Comparison of ENCODE assay signal across 12 cellular contexts in genomic region chr15:75149911-75150709, GRCh38.
A peak's percentile ranks its signal among the peaks of the same experiment; 100 is the strongest.
DNase-seq lines count a peak whose midpoint lies in the region; ATAC-seq and TF ChIP-seq lines count a peak whose summit lies in the region.
"Had no signal": no experiment of that assay in that cellular context is flagged by ENCODE, and none has a peak within 500 bp of the region (broad histone marks: within the 10 kb centered on the region; RNA-seq: fewer than 3 reads in every experiment).

No MANE protein-coding gene starts in this region.

- no peaks in the 10 kb centered on the region for H3K9me3 ChIP-seq in neutrophil

- H3K36me3 ChIP-seq in neutrophil: no peaks in the 10 kb centered on the region

- no peak for TF ChIP-seq CTCF in neutrophil (IDR thresholded peaks at IDR 0.05)

- peaks cover 42 to 45% of the 10 kb centered on the region in 2 experiments for H3K4me1 ChIP-seq in neutrophil (ENCODE audit: control insufficient read depth in 1 of 2, insufficient read depth in 1 of 2, low read depth in 1 of 2, low read length in 1 of 2)

- no peak overlapping the region for H3K4me3 ChIP-seq in neutrophil (ENCODE audit: low read depth in 1 of 2, low read length in 1 of 2)

- peak; percentile 32 to 43 for ATAC-seq in activated CD4-positive, CD25-positive, alpha-beta regulatory T cell treated with anti-CD3 and anti-CD28 coated beads, Interleukin-2, amount 50 U/mL, for 24 hours
- ATAC-seq in GM21447 (IDR thresholded peaks at IDR 0.05; ENCODE audit: unreplicated experiment): no peak

- no peak for DNase-seq in activated CD4-positive, CD25-positive, alpha-beta regulatory T cell (lab: John Stamatoyannopoulos, UW)
- peak; percentile 37 for DNase-seq in MV-4-11 (lab: John Stamatoyannopoulos, UW)
- peak; percentile 84 for DNase-seq in dedifferentiated amniotic fluid mesenchymal stem cell (ENCODE audit: extremely low spot score)
- DNase-seq in substantia nigra (lab: John Stamatoyannopoulos, UW): no peak
- DNase-seq in stimulated activated CD4-positive, alpha-beta T cell treated with anti-CD3 and anti-CD28 coated beads, Interleukin-2, amount 100 ng/mL, for 48 hours: no peak
- DNase-seq: endodermal cell, Karpas-422, left cardiac atrium, NCI-H526 treated with DMSO at 0.1 percent for 48 hours had no signal

- H3K27me3 ChIP-seq in neutrophil: no peaks in the 10 kb centered on the region

- peak overlapping the region; percentile 1 for H3K27ac ChIP-seq in neutrophil
- no peak overlapping the region for H3K27ac ChIP-seq in substantia nigra (ENCODE audit: low read depth, low read length, poor library complexity, severe bottlenecking)

Comparison
In these comparisons a context has a peak if more than half of its experiments do, and no peak if none do; other contexts are left out.
1. DNase-seq: peak in MV-4-11 (single experiment) and dedifferentiated amniotic fluid mesenchymal stem cell (single experiment); none in activated CD4-positive, CD25-positive, alpha-beta regulatory T cell (0 of 4), substantia nigra (0 of 49) and stimulated activated CD4-positive, alpha-beta T cell treated with anti-CD3 and anti-CD28 coated beads, Interleukin-2, amount 100 ng/mL, for 48 hours (0 of 2).